ENCODE assay signal across 30 cellular contexts in genomic region chr22:39229075-39229474, GRCh38.
"Had no signal": no experiment of that assay in that cellular context is flagged by ENCODE, and none has a peak within 500 bp of the region (broad histone marks: within the 10 kb centered on the region; RNA-seq: fewer than 3 reads in every experiment).

No MANE protein-coding gene starts in this region.

- H3K4me1 ChIP-seq: colonic mucosa, foreskin keratinocyte, right lobe of liver had no signal

- ATAC-seq: foreskin keratinocyte; gastroesophageal sphincter; heart left ventricle; naive thymus-derived CD4-positive, alpha-beta T cell; right lobe of liver; stimulated activated naive CD8-positive, alpha-beta T cell treated with anti-CD3 and anti-CD28 coated beads, Interleukin-15, amount 100 ng/mL, for 72 hours; upper lobe of right lung had no signal

- H3K36me3 ChIP-seq: colonic mucosa, ovary, right lobe of liver, transverse colon, uterus had no signal

- H3K4me3 Mint-ChIP-seq: dendritic cell treated with granulocyte-macrophage colony-stimulating factor and Interleukin-4, amounts not matched to agents 40 ng/mL and 50 ng/mL, for 4 days; endodermal cell; immature natural killer cell; naive thymus-derived CD4-positive, alpha-beta T cell; nephron; stimulated activated naive CD8-positive, alpha-beta T cell treated with anti-CD3 and anti-CD28 coated beads, Interleukin-15, amount 100 ng/mL, for 72 hours had no signal

- H3K9me3 Mint-ChIP-seq: dendritic cell treated with granulocyte-macrophage colony-stimulating factor and Interleukin-4, amounts not matched to agents 40 ng/mL and 50 ng/mL, for 4 days; endodermal cell; immature natural killer cell; naive thymus-derived CD4-positive, alpha-beta T cell; nephron; stimulated activated naive CD8-positive, alpha-beta T cell treated with anti-CD3 and anti-CD28 coated beads, Interleukin-15, amount 100 ng/mL, for 72 hours had no signal

- H3K27me3 ChIP-seq: colonic mucosa, foreskin keratinocyte, hepatocyte, ovary, right lobe of liver, suprapubic skin, upper lobe of right lung, uterus had no signal

- H3K27ac Mint-ChIP-seq: dendritic cell treated with granulocyte-macrophage colony-stimulating factor and Interleukin-4, amounts not matched to agents 40 ng/mL and 50 ng/mL, for 4 days; endodermal cell; stimulated activated naive CD8-positive, alpha-beta T cell treated with anti-CD3 and anti-CD28 coated beads, Interleukin-15, amount 100 ng/mL, for 72 hours had no signal

- H3K27ac ChIP-seq: colonic mucosa, foreskin keratinocyte, hepatocyte, ovary, right lobe of liver, suprapubic skin, upper lobe of right lung, uterus had no signal

- H3K4me3 ChIP-seq: colonic mucosa, esophagus muscularis mucosa, gastroesophageal sphincter, heart left ventricle, hepatocyte, ovary, right lobe of liver, suprapubic skin, transverse colon, upper lobe of right lung, uterus had no signal

- H2AFZ ChIP-seq: hepatocyte had no signal

- H3K79me2 ChIP-seq: hepatocyte had no signal

- H3K4me2 ChIP-seq: hepatocyte had no signal

- H3K9me3 ChIP-seq: colonic mucosa, esophagus muscularis mucosa, gastroesophageal sphincter, heart left ventricle, ovary, right lobe of liver, suprapubic skin, transverse colon, upper lobe of right lung, uterus had no signal

- DNase-seq: colonic mucosa; effector CD8-positive, alpha-beta T cell; foreskin keratinocyte; heart left ventricle; immature natural killer cell; islet precursor cell; kidney glomerular epithelial cell; mammary epithelial cell; mesendoderm; midbrain; naive thymus-derived CD4-positive, alpha-beta T cell; nucleus accumbens; ovary; retina; right lobe of liver; small intestine; stimulated activated CD4-positive, alpha-beta T cell treated with anti-CD3 and anti-CD28 coated beads, Interleukin-15, amount 100 ng/mL, for 24 hours; stimulated activated CD4-positive, alpha-beta T cell treated with anti-CD3 and anti-CD28 coated beads, Interleukin-2, amount 100 ng/mL, for 48 hours; stimulated activated naive CD4-positive, alpha-beta T cell; stimulated activated naive CD8-positive, alpha-beta T cell treated with anti-CD3 and anti-CD28 coated beads, Interleukin-15, amount 100 ng/mL, for 72 hours; transverse colon; upper lobe of right lung; uterus had no signal
